Comparison of ENCODE assay signal across 26 cellular contexts in genomic region chr1:99051611-99052283, GRCh38. TPM values are rescaled to one million over a fixed set of nuclear protein-coding genes. Genes with fewer than 3 reads are reported as not detected.
A peak's percentile ranks its signal among the peaks of the same experiment; 100 is the strongest.
DNase-seq lines count a peak whose midpoint lies in the region; ATAC-seq, FAIRE-seq and TF ChIP-seq lines count a peak whose summit lies in the region.
"Had no signal": no experiment of that assay in that cellular context is flagged by ENCODE, and none has a peak within 500 bp of the region (broad histone marks: within the 10 kb centered on the region; RNA-seq: fewer than 3 reads in every experiment).

No MANE protein-coding gene starts in this region.

- H3K4me3 Mint-ChIP-seq in stimulated activated naive CD8-positive, alpha-beta T cell treated with anti-CD3 and anti-CD28 coated beads, Interleukin-15, amount 100 ng/mL, for 72 hours = no peak overlapping the region
- H3K4me3 Mint-ChIP-seq: CD14-positive monocyte; CD4-positive, alpha-beta T cell; CD8-positive, alpha-beta memory T cell; GM23338; HFFc6 had no signal

- no peak for FAIRE-seq in kidney (lab: Jason Lieb, UNC)
- FAIRE-seq in HTR-8/SVneo (lab: Jason Lieb, UNC) = no peak
- FAIRE-seq: A549, D721Med, GM12878, H54 had no signal

- H3K9me3 Mint-ChIP-seq in stimulated activated naive CD8-positive, alpha-beta T cell treated with anti-CD3 and anti-CD28 coated beads, Interleukin-15, amount 100 ng/mL, for 72 hours = peaks cover 0 to 10% of the 10 kb centered on the region in 2 donors
- H3K9me3 Mint-ChIP-seq: CD4-positive, alpha-beta T cell; CD8-positive, alpha-beta memory T cell; GM23338; HFFc6 had no signal

- H3K4me1 ChIP-seq in kidney (ENCODE audit: control insufficient read depth in 1 of 2, insufficient read depth in 1 of 2, low read depth in 1 of 2, low read length in 2 of 2) = no peaks in the 10 kb centered on the region
- H3K4me1 ChIP-seq in upper lobe of right lung = no peaks in the 10 kb centered on the region
- H3K4me1 ChIP-seq: A549; BE2C; BLaER1 treated with 17β-estradiol and CSF1 and Interleukin-3, amounts not matched to agents 10 nM and 100 nM; HAP-1 had no signal

- H3K27me3 ChIP-seq in upper lobe of right lung = no peaks in the 10 kb centered on the region
- H3K27me3 ChIP-seq: BE2C; BLaER1 treated with 17β-estradiol and CSF1 and Interleukin-3, amounts not matched to agents 10 nM and 100 nM had no signal

- H3K27ac ChIP-seq in kidney (ENCODE audit: low read depth in 2 of 2, low read length in 2 of 2) (no peak overlapping the region), upper lobe of right lung (no peak overlapping the region)
- H3K27ac ChIP-seq: A549; BLaER1 treated with 17β-estradiol and CSF1 and Interleukin-3, amounts not matched to agents 10 nM and 100 nM had no signal

- H3K4me3 ChIP-seq in kidney (ENCODE audit: low read length in 2 of 2) = no peak overlapping the region
- no peak overlapping the region for H3K4me3 ChIP-seq in upper lobe of right lung
- H3K4me3 ChIP-seq: A549; BLaER1 treated with 17β-estradiol and CSF1 and Interleukin-3, amounts not matched to agents 10 nM and 100 nM; GM12878; GM23338; HAP-1 had no signal

- no peak overlapping the region for H3K27ac Mint-ChIP-seq in stimulated activated naive CD8-positive, alpha-beta T cell treated with anti-CD3 and anti-CD28 coated beads, Interleukin-15, amount 100 ng/mL, for 72 hours
- H3K27ac Mint-ChIP-seq: CD14-positive monocyte; CD4-positive, alpha-beta T cell; CD8-positive, alpha-beta memory T cell; GM23338; HFFc6 had no signal

- no peak for TF ChIP-seq CTCF in kidney (IDR thresholded peaks at IDR 0.05; ENCODE audit: borderline replicate concordance, extremely low read depth, insufficient read depth)
- TF ChIP-seq CTCF in upper lobe of right lung (IDR thresholded peaks at IDR 0.05) = no peak

- no peaks in the 10 kb centered on the region for H3K9me3 ChIP-seq in kidney (ENCODE audit: control insufficient read depth in 1 of 2, low read length in 2 of 2)
- H3K9me3 ChIP-seq in upper lobe of right lung = no peaks in the 10 kb centered on the region
- H3K9me3 ChIP-seq: A549, BE2C, HAP-1 had no signal

- intact Hi-C loops in kidney (cut with DNase I) (no loop called here), upper lobe of right lung (cut with DNase I) (no loop called here)

- no peak for DNase-seq in stimulated activated naive CD8-positive, alpha-beta T cell treated with anti-CD3 and anti-CD28 coated beads, Interleukin-15, amount 100 ng/mL, for 72 hours
- DNase-seq in stimulated activated naive CD8-positive, alpha-beta T cell treated with anti-CD3 and anti-CD28 coated beads, Interleukin-15, Interleukin-2, amounts not matched to agents 100 U/mL and 50 U/mL, for 24 hours = no peak
- DNase-seq in kidney = peak; percentile 42
- DNase-seq in upper lobe of right lung = peak; percentile 40
- DNase-seq in HTR-8/SVneo (ENCODE audit: insufficient read length, low spot score) = no peak
- no peak for DNase-seq in activated T-cell treated with anti-CD3 and anti-CD28 coated beads, Interleukin-2, amount 50 U/mL, for 48 hours
- DNase-seq in activated CD4-positive, alpha-beta T cell treated with anti-CD3 and anti-CD28 coated beads, Interleukin-2, amount 50 U/mL, for 1 hour = no peak
- DNase-seq: 8988T; ACHN; AML-193; BE2C; CD4-positive, alpha-beta T cell; CD8-positive, alpha-beta memory T cell; DMS 273 treated with DMSO at 0.1 percent for 48 hours; DMS79; EL; GDM1; HFFc6 had no signal

- H3K9ac ChIP-seq in kidney (ENCODE audit: low read length in 2 of 2) = no peak overlapping the region
- H3K9ac ChIP-seq: BLaER1 treated with 17β-estradiol and CSF1 and Interleukin-3, amounts not matched to agents 10 nM and 100 nM had no signal

- no peaks in the 10 kb centered on the region for H3K36me3 ChIP-seq in kidney (ENCODE audit: control insufficient read depth in 1 of 2, insufficient read depth in 2 of 2, low read length in 2 of 2)
- no peaks in the 10 kb centered on the region for H3K36me3 ChIP-seq in upper lobe of right lung
- H3K36me3 ChIP-seq: BE2C; BLaER1 treated with 17β-estradiol and CSF1 and Interleukin-3, amounts not matched to agents 10 nM and 100 nM; HAP-1 had no signal

- H3K4me1 Mint-ChIP-seq in stimulated activated naive CD8-positive, alpha-beta T cell treated with anti-CD3 and anti-CD28 coated beads, Interleukin-15, amount 100 ng/mL, for 72 hours = no peaks in the 10 kb centered on the region
- H3K4me1 Mint-ChIP-seq: CD14-positive monocyte; CD8-positive, alpha-beta memory T cell; GM23338 had no signal

- ATAC-seq in stimulated activated naive CD8-positive, alpha-beta T cell treated with anti-CD3 and anti-CD28 coated beads, Interleukin-15, amount 100 ng/mL, for 72 hours = peak; percentile 40
- no peak for ATAC-seq in stimulated activated naive CD8-positive, alpha-beta T cell treated with anti-CD3 and anti-CD28 coated beads, Interleukin-15, Interleukin-2, amounts not matched to agents 100 U/mL and 50 U/mL, for 24 hours
- ATAC-seq in upper lobe of right lung = peak; percentile 26
- ATAC-seq: A549, GM12878, GM23338 had no signal

- H3K27me3 Mint-ChIP-seq in stimulated activated naive CD8-positive, alpha-beta T cell treated with anti-CD3 and anti-CD28 coated beads, Interleukin-15, amount 100 ng/mL, for 72 hours = no peaks in the 10 kb centered on the region

RNA-seq across cellular contexts. Expression of gene PLPPR5, which starts 47.1 kb away (rescaled TPM):
- total RNA-seq in kidney (0.09 TPM), upper lobe of right lung (not detected)
- not detected for polyA plus RNA-seq in kidney (ENCODE audit: insufficient read depth, low read depth, low replicate concordance)
- total RNA-seq: CD4-positive, alpha-beta T cell; CD8-positive, alpha-beta memory T cell had no signal
- polyA plus RNA-seq: A549; CD14-positive monocyte; CD8-positive, alpha-beta memory T cell had no signal

Comparison
In these comparisons a context has a peak if more than half of its experiments do, and no peak if none do; other contexts are left out.
1. DNase-seq: peak in kidney (single experiment) and upper lobe of right lung (single experiment); none in stimulated activated naive CD8-positive, alpha-beta T cell treated with anti-CD3 and anti-CD28 coated beads, Interleukin-15, amount 100 ng/mL, for 72 hours (0 of 2), stimulated activated naive CD8-positive, alpha-beta T cell treated with anti-CD3 and anti-CD28 coated beads, Interleukin-15, Interleukin-2, amounts not matched to agents 100 U/mL and 50 U/mL, for 24 hours (single experiment), HTR-8/SVneo (single experiment), activated T-cell treated with anti-CD3 and anti-CD28 coated beads, Interleukin-2, amount 50 U/mL, for 48 hours (0 of 2) and activated CD4-positive, alpha-beta T cell treated with anti-CD3 and anti-CD28 coated beads, Interleukin-2, amount 50 U/mL, for 1 hour (single experiment).